In genomic region chr10:102299873-102300272, GRCh38 we compare ENCODE assay signal across 13 cellular contexts. TPM values are rescaled to one million over a fixed set of nuclear protein-coding genes. Genes with fewer than 3 reads are reported as not detected.
DNase-seq lines count a peak whose midpoint lies in the region; ATAC-seq lines count a peak whose summit lies in the region.
"Had no signal": no experiment of that assay in that cellular context is flagged by ENCODE, and none has a peak within 500 bp of the region (broad histone marks: within the 10 kb centered on the region; RNA-seq: fewer than 3 reads in every experiment).

No MANE protein-coding gene starts in this region.

- no peak overlapping the region for H2BK12ac ChIP-seq in neuronal stem cell (ENCODE audit: low read length)

- H3K36me3 ChIP-seq in SJCRH30, result peaks cover 33% of the 10 kb centered on the region
- no peaks in the 10 kb centered on the region for H3K36me3 ChIP-seq in neuronal stem cell (replicated peaks in 1 of 2; ENCODE audit: control insufficient read depth in 2 of 2, insufficient read depth in 2 of 2, low read length in 2 of 2)
- H3K36me3 ChIP-seq: transverse colon had no signal

- no peak overlapping the region for H2AFZ ChIP-seq in neuronal stem cell (ENCODE audit: low read length)

- no peak overlapping the region for H3K9ac ChIP-seq in neuronal stem cell (ENCODE audit: low read depth, low read length, poor library complexity)

- peaks cover 2% of the 10 kb centered on the region for H3K79me1 ChIP-seq in neuronal stem cell (ENCODE audit: low read depth, low read length)

- no peak overlapping the region for H3K18ac ChIP-seq in neuronal stem cell (ENCODE audit: low read length)

- ATAC-seq in HG03045 (IDR thresholded peaks at IDR 0.05; ENCODE audit: unreplicated experiment), result no peak

- H3K9me3 ChIP-seq in SJCRH30 (replicated peaks) (peaks cover 13% of the 10 kb centered on the region; the same call in 1 of the 2 replicates), neuronal stem cell (replicated peaks in 1 of 2; ENCODE audit: control insufficient read depth in 2 of 2, insufficient read depth in 1 of 2, low read depth in 1 of 2, low read length in 2 of 2) (peaks cover 2 to 4% of the 10 kb centered on the region in 2 donors)
- H3K9me3 ChIP-seq: transverse colon had no signal

- DNase-seq in EH (ENCODE audit: low read depth), result peak; percentile 50
- DNase-seq in SJCRH30, result no peak
- no peak for DNase-seq in epithelial cell of prostate (ENCODE audit: low read depth, low spot score)
- DNase-seq in non-pigmented ciliary epithelial cell (ENCODE audit: low read depth), result peak; percentile 48
- DNase-seq in neuronal stem cell (ENCODE audit: low spot score), result no peak
- DNase-seq in NCI-H1436 (lab: John Stamatoyannopoulos, UW), result no peak
- no peak for DNase-seq in SHP77 treated with DMSO at 0.1 percent for 48 hours (lab: John Stamatoyannopoulos, UW)
- DNase-seq: caudate nucleus; NK-92 treated with Interleukin-12 subunit alpha and Interleukin-12 subunit beta, amount 100 ng/mL, for 24 hours; transverse colon; WERI-Rb-1 had no signal

- H3K4me3 ChIP-seq in SJCRH30 (no peak overlapping the region), neuronal stem cell (ENCODE audit: low read length in 2 of 2) (no peak overlapping the region)
- H3K4me3 ChIP-seq: lung, transverse colon had no signal

- H3K4me1 ChIP-seq in SJCRH30, result peaks cover 10% of the 10 kb centered on the region; the same call in 1 of the 2 replicates
- peaks cover 0 to 4% of the 10 kb centered on the region in 2 donors for H3K4me1 ChIP-seq in neuronal stem cell (ENCODE audit: control insufficient read depth in 2 of 2, insufficient read depth in 1 of 2, low read depth in 1 of 2, low read length in 2 of 2)

- H3K4ac ChIP-seq in neuronal stem cell (ENCODE audit: low read length), result no peak overlapping the region

- no peak overlapping the region for H2BK5ac ChIP-seq in neuronal stem cell (ENCODE audit: low read length)

- no peak overlapping the region for H2BK15ac ChIP-seq in neuronal stem cell (ENCODE audit: low read length)

- no peak overlapping the region for H2BK120ac ChIP-seq in neuronal stem cell (ENCODE audit: low read depth, low read length)

- H3K27ac ChIP-seq in SJCRH30 (peak overlapping the region; percentile 8; the same call in 1 of the 2 replicates), epithelial cell of prostate (peak overlapping the region; percentile 17), neuronal stem cell (replicated peaks; ENCODE audit: low read length) (no peak overlapping the region)
- H3K27ac ChIP-seq: transverse colon, WERI-Rb-1 had no signal

- H3K14ac ChIP-seq in neuronal stem cell (ENCODE audit: low read length), result no peak overlapping the region

- no peak overlapping the region for H3K23ac ChIP-seq in neuronal stem cell (ENCODE audit: low read depth, low read length, poor library complexity)

- H4K8ac ChIP-seq in neuronal stem cell (ENCODE audit: low read depth, low read length), result no peak overlapping the region

- H3K4me2 ChIP-seq in neuronal stem cell (ENCODE audit: insufficient read depth, low read length, poor library complexity, severe bottlenecking), result no peak overlapping the region

- no peaks in the 10 kb centered on the region for H3K27me3 ChIP-seq in SJCRH30
- H3K27me3 ChIP-seq in neuronal stem cell (ENCODE audit: control insufficient read depth in 3 of 3, insufficient read depth in 3 of 3, low read depth in 1 of 3, low read length in 3 of 3), result no peaks in the 10 kb centered on the region
- H3K27me3 ChIP-seq: transverse colon had no signal

- no peak overlapping the region for H4K91ac ChIP-seq in neuronal stem cell (ENCODE audit: low read depth, low read length, poor library complexity)

- H2AK5ac ChIP-seq in neuronal stem cell (ENCODE audit: low read depth, low read length), result no peak overlapping the region

RNA-seq across cellular contexts. Expression of gene GBF1, which starts 54.5 kb away (rescaled TPM):
- total RNA-seq in SJCRH30 (2014; rRNA removed; shearing (Covaris generic)), result 124 and 131 TPM in 2 replicates
- 14.4 TPM for polyA plus RNA-seq in neuronal stem cell (2013, experiment 1 of 2)
- 14.5 TPM for polyA plus RNA-seq in neuronal stem cell (2013, experiment 2 of 2)

RNA-seq across cellular contexts. Expression of gene PITX3, which starts 58.6 kb away (rescaled TPM):
- total RNA-seq in SJCRH30 (2014; rRNA removed; shearing (Covaris generic)), result 105 and 111 TPM in 2 replicates
- polyA plus RNA-seq in neuronal stem cell (2013, experiment 1 of 2), result 0.10 TPM
- 0.08 TPM for polyA plus RNA-seq in neuronal stem cell (2013, experiment 2 of 2)
- total RNA-seq: lung, transverse colon had no signal

Comparison
In these comparisons a context has a peak if more than half of its experiments do, and no peak if none do; other contexts are left out.
1. DNase-seq: peak in EH (single experiment) and non-pigmented ciliary epithelial cell (single experiment); none in SJCRH30 (0 of 2), epithelial cell of prostate (single experiment), neuronal stem cell (single experiment), NCI-H1436 (single experiment) and SHP77 treated with DMSO at 0.1 percent for 48 hours (single experiment).